12 cellular contexts compared by ENCODE assay signal in genomic region chr19:55440411-55441105, GRCh38. TPM values are rescaled to one million over a fixed set of nuclear protein-coding genes. Genes with fewer than 3 reads are reported as not detected.
DNase-seq lines count a peak whose midpoint lies in the region; TF ChIP-seq lines count a peak whose summit lies in the region.
"Had no signal": no experiment of that assay in that cellular context is flagged by ENCODE, and none has a peak within 500 bp of the region (broad histone marks: within the 10 kb centered on the region; RNA-seq: fewer than 3 reads in every experiment).

No MANE protein-coding gene starts in this region.

- H3K4ac ChIP-seq in neuronal stem cell (ENCODE audit: low read length) = no peak overlapping the region

- H3K27me3 ChIP-seq in neuronal stem cell (ENCODE audit: control insufficient read depth in 3 of 3, insufficient read depth in 3 of 3, low read depth in 1 of 3, low read length in 3 of 3) (peaks cover 32 to 74% (median 65%) of the 10 kb centered on the region in 3 experiments), ascending aorta (peaks cover 19% of the 10 kb centered on the region), colonic mucosa (peaks cover 44% of the 10 kb centered on the region)

- TF ChIP-seq CTCF in ascending aorta (IDR thresholded peaks at IDR 0.05) (no peak), colonic mucosa (IDR thresholded peaks at IDR 0.05) (no peak)

- H3K18ac ChIP-seq in neuronal stem cell (ENCODE audit: low read length) = peak overlapping the region; percentile 27

- WGBS in neuronal stem cell (ENCODE audit: extremely low coverage in 2 of 2, insufficient read length in 2 of 2, insufficient replicate concordance in 1 of 2), 2 donors = no CpG with 5 or more reads among the region's 39 CpGs

- H3K4me1 ChIP-seq in neuronal stem cell (ENCODE audit: control insufficient read depth in 2 of 2, insufficient read depth in 1 of 2, low read depth in 1 of 2, low read length in 2 of 2) = peaks cover 6 to 15% of the 10 kb centered on the region in 2 donors
- H3K4me1 ChIP-seq in ascending aorta = no peaks in the 10 kb centered on the region
- no peaks in the 10 kb centered on the region for H3K4me1 ChIP-seq in colonic mucosa
- H3K4me1 ChIP-seq: uterus had no signal

- peak overlapping the region; percentile 85 for H3K23ac ChIP-seq in neuronal stem cell (ENCODE audit: low read depth, low read length, poor library complexity)

- intact Hi-C loops in ascending aorta (cut with DNase I) (no loop called here), colonic mucosa (cut with DNase I) (no loop called here)

- H2BK5ac ChIP-seq in neuronal stem cell (ENCODE audit: low read length) = no peak overlapping the region

- H3K9ac ChIP-seq in neuronal stem cell (ENCODE audit: low read depth, low read length, poor library complexity) (no peak overlapping the region), colonic mucosa (ENCODE audit: low read depth in 2 of 2, low read length in 2 of 2) (no peak overlapping the region)

- peak overlapping the region; percentile 67 for H3K4me3 Mint-ChIP-seq in activated naive CD8-positive, alpha-beta T cell
- H3K4me3 Mint-ChIP-seq: HFFc6 had no signal

- peaks cover 0 to 2% of the 10 kb centered on the region in 2 donors for H3K9me3 ChIP-seq in neuronal stem cell (replicated peaks in 1 of 2; ENCODE audit: control insufficient read depth in 2 of 2, insufficient read depth in 1 of 2, low read depth in 1 of 2, low read length in 2 of 2)
- H3K9me3 ChIP-seq in ascending aorta = no peaks in the 10 kb centered on the region
- H3K9me3 ChIP-seq in colonic mucosa = no peaks in the 10 kb centered on the region
- H3K9me3 ChIP-seq: uterus had no signal

- peaks cover 2% of the 10 kb centered on the region for H3K79me1 ChIP-seq in neuronal stem cell (ENCODE audit: low read depth, low read length)

- H4K8ac ChIP-seq in neuronal stem cell (ENCODE audit: low read depth, low read length) = no peak overlapping the region

- no peak overlapping the region for H4K91ac ChIP-seq in neuronal stem cell (ENCODE audit: low read depth, low read length, poor library complexity)

- H3K4me3 ChIP-seq in neuronal stem cell (ENCODE audit: low read length in 2 of 2) (no peak overlapping the region), ascending aorta (no peak overlapping the region), colonic mucosa (no peak overlapping the region)
- H3K4me3 ChIP-seq: uterus had no signal

- no peaks in the 10 kb centered on the region for H3K36me3 ChIP-seq in neuronal stem cell (replicated peaks in 1 of 2; ENCODE audit: control insufficient read depth in 2 of 2, insufficient read depth in 2 of 2, low read length in 2 of 2)
- no peaks in the 10 kb centered on the region for H3K36me3 ChIP-seq in ascending aorta
- no peaks in the 10 kb centered on the region for H3K36me3 ChIP-seq in colonic mucosa
- H3K36me3 ChIP-seq: uterus had no signal

- H3K4me1 Mint-ChIP-seq in activated naive CD8-positive, alpha-beta T cell (ENCODE audit: low read depth) = peaks cover 22% of the 10 kb centered on the region

- H2BK120ac ChIP-seq in neuronal stem cell (ENCODE audit: low read depth, low read length) = no peak overlapping the region

- H3K14ac ChIP-seq in neuronal stem cell (ENCODE audit: low read length) = no peak overlapping the region

- H3K27me3 Mint-ChIP-seq in activated naive CD8-positive, alpha-beta T cell = peaks cover 46% of the 10 kb centered on the region

- peak overlapping the region; percentile 19 for H3K4me2 ChIP-seq in neuronal stem cell (ENCODE audit: insufficient read depth, low read length, poor library complexity, severe bottlenecking)

- no peak overlapping the region for H3K27ac Mint-ChIP-seq in activated naive CD8-positive, alpha-beta T cell
- H3K27ac Mint-ChIP-seq: HFFc6 had no signal

- no peak overlapping the region for H2AFZ ChIP-seq in neuronal stem cell (ENCODE audit: low read length)

- H3K9me3 Mint-ChIP-seq in activated naive CD8-positive, alpha-beta T cell (ENCODE audit: low read depth) = no peaks in the 10 kb centered on the region

- no peak overlapping the region for H3K27ac ChIP-seq in neuronal stem cell (replicated peaks; ENCODE audit: low read length)
- H3K27ac ChIP-seq in ascending aorta = no peak overlapping the region
- H3K27ac ChIP-seq in colonic mucosa = no peak overlapping the region
- H3K27ac ChIP-seq: uterus had no signal

- no peak overlapping the region for H2BK12ac ChIP-seq in neuronal stem cell (ENCODE audit: low read length)

- no peak overlapping the region for H2BK15ac ChIP-seq in neuronal stem cell (ENCODE audit: low read length)

- peak; percentile 49 for DNase-seq in NCI-H345 (lab: John Stamatoyannopoulos, UW)
- no peak for DNase-seq in NCI-H345 treated with DMSO at 0.1 percent for 48 hours (lab: John Stamatoyannopoulos, UW; ENCODE audit: unreplicated experiment)
- peak; percentile 34 for DNase-seq in HK-2 (ENCODE audit: unreplicated experiment)
- no peak for DNase-seq in neuronal stem cell (ENCODE audit: low spot score)
- no peak for DNase-seq in ascending aorta (ENCODE audit: low spot score in 2 of 2)
- no peak for DNase-seq in NCI-H1092 treated with DMSO at 0.1 percent for 48 hours (lab: John Stamatoyannopoulos, UW)
- no peak for DNase-seq in colonic mucosa
- DNase-seq: HFFc6, uterus had no signal

- H3K36me3 Mint-ChIP-seq in activated naive CD8-positive, alpha-beta T cell = peaks cover 2% of the 10 kb centered on the region

- peak overlapping the region; percentile 5 for H2AK5ac ChIP-seq in neuronal stem cell (ENCODE audit: low read depth, low read length)

RNA-seq across cellular contexts. Expression of gene SHISA7, which starts 2.5 kb away (rescaled TPM):
- polyA plus RNA-seq in neuronal stem cell (2013, experiment 1 of 2) = 0.33 TPM
- 0.30 TPM for polyA plus RNA-seq in neuronal stem cell (2013, experiment 2 of 2)
- total RNA-seq in ascending aorta = 0.85 TPM
- total RNA-seq in colonic mucosa = not detected
- total RNA-seq: cardiac septum, HFFc6, HT1080, uterus had no signal

RNA-seq across cellular contexts. Expression of gene ISOC2, which starts 20.9 kb away (rescaled TPM):
- polyA plus RNA-seq in neuronal stem cell (2013, experiment 1 of 2) = 26.8 TPM
- 26.2 TPM for polyA plus RNA-seq in neuronal stem cell (2013, experiment 2 of 2)
- total RNA-seq in ascending aorta (96.7 TPM), colonic mucosa (100 to 1,000 TPM in 1 of 2 donors, 10 to 100 TPM in 1; 89.8 to 132 TPM)

RNA-seq across cellular contexts. Expression of gene C19orf85, which starts 24.0 kb away (rescaled TPM):
- 2.1 TPM for polyA plus RNA-seq in neuronal stem cell (2013, experiment 1 of 2)
- polyA plus RNA-seq in neuronal stem cell (2013, experiment 2 of 2) = 2.3 TPM
- total RNA-seq in ascending aorta (not detected), colonic mucosa (not detected)
- total RNA-seq: cardiac septum, HFFc6, HT1080, uterus had no signal

RNA-seq across cellular contexts. Expression of gene UBE2S, which starts 33.0 kb away (rescaled TPM):
- 344 TPM for polyA plus RNA-seq in neuronal stem cell (2013, experiment 1 of 2)
- polyA plus RNA-seq in neuronal stem cell (2013, experiment 2 of 2) = 342 TPM
- total RNA-seq in ascending aorta (82.6 TPM), colonic mucosa (100 to 1,000 TPM in 1 of 2 donors, 10 to 100 TPM in 1; 43.8 to 147 TPM)

RNA-seq across cellular contexts. Expression of gene ZNF628, which starts 35.9 kb away (rescaled TPM):
- polyA plus RNA-seq in neuronal stem cell (2013, experiment 1 of 2) = 8.4 TPM
- polyA plus RNA-seq in neuronal stem cell (2013, experiment 2 of 2) = 8.7 TPM
- total RNA-seq in ascending aorta (13.2 TPM), colonic mucosa (1 to 10 TPM; 8.6 to 8.9 TPM)

Comparison
In these comparisons a context has a peak if more than half of its experiments do, and no peak if none do; other contexts are left out.
1. DNase-seq: peak in NCI-H345 (single experiment) and HK-2 (single experiment); none in NCI-H345 treated with DMSO at 0.1 percent for 48 hours (single experiment), neuronal stem cell (single experiment), ascending aorta (0 of 2), NCI-H1092 treated with DMSO at 0.1 percent for 48 hours (single experiment) and colonic mucosa (single experiment).